ENCODE assay signal across 15 cellular contexts in genomic region chr17:46262271-46262670, GRCh38. TPM values are rescaled to one million over a fixed set of nuclear protein-coding genes. Genes with fewer than 3 reads are reported as not detected.
A peak's percentile ranks its signal among the peaks of the same experiment; 100 is the strongest.
DNase-seq lines count a peak whose midpoint lies in the region; ATAC-seq and TF ChIP-seq lines count a peak whose summit lies in the region.
"Had no signal": no experiment of that assay in that cellular context is flagged by ENCODE, and none has a peak within 500 bp of the region (broad histone marks: within the 10 kb centered on the region; RNA-seq: fewer than 3 reads in every experiment).

No MANE protein-coding gene starts in this region.

- no peaks in the 10 kb centered on the region for H3K9me3 Mint-ChIP-seq in stimulated activated memory B cell treated with anti-CD40 and anti-IgM and Interleukin-4, amounts not matched to agents 10 μg/mL and 1 μg/mL and 100 μg/mL, for 72 hours
- H3K9me3 Mint-ChIP-seq: CD8-positive, alpha-beta T cell had no signal

- no peaks in the 10 kb centered on the region for H3K36me3 Mint-ChIP-seq in stimulated activated memory B cell treated with anti-CD40 and anti-IgM and Interleukin-4, amounts not matched to agents 10 μg/mL and 1 μg/mL and 100 μg/mL, for 72 hours

- H3K4me1 Mint-ChIP-seq in stimulated activated memory B cell treated with anti-CD40 and anti-IgM and Interleukin-4, amounts not matched to agents 10 μg/mL and 1 μg/mL and 100 μg/mL, for 72 hours, result peaks cover 29% of the 10 kb centered on the region

- peaks cover 3% of the 10 kb centered on the region for H3K36me3 ChIP-seq in WERI-Rb-1

- peak overlapping the region; percentile 55 for H3K27ac ChIP-seq in WERI-Rb-1

- H3K27me3 Mint-ChIP-seq in stimulated activated memory B cell treated with anti-CD40 and anti-IgM and Interleukin-4, amounts not matched to agents 10 μg/mL and 1 μg/mL and 100 μg/mL, for 72 hours, result no peaks in the 10 kb centered on the region

- TF ChIP-seq CTCF in WERI-Rb-1 (IDR thresholded peaks at IDR 0.05; ENCODE audit: low read depth, low read length), result no peak

- H3K4me3 ChIP-seq in WERI-Rb-1 (ENCODE audit: low read depth, low read length), result no peak overlapping the region

- H3K27ac Mint-ChIP-seq in stimulated activated memory B cell treated with anti-CD40 and anti-IgM and Interleukin-4, amounts not matched to agents 10 μg/mL and 1 μg/mL and 100 μg/mL, for 72 hours, result no peak overlapping the region
- H3K27ac Mint-ChIP-seq: CD8-positive, alpha-beta T cell had no signal

- no peak for ATAC-seq in stimulated activated memory B cell treated with anti-CD40 and anti-IgM and Interleukin-4, amounts not matched to agents 10 μg/mL and 1 μg/mL and 100 μg/mL, for 72 hours
- ATAC-seq: CD8-positive, alpha-beta T cell had no signal

- peaks cover 6% of the 10 kb centered on the region for H3K9me3 ChIP-seq in WERI-Rb-1 (ENCODE audit: severe bottlenecking)

- DNase-seq in AG08396 (ENCODE audit: low spot score) (peak; percentile 2), HCEC 1CT (peak; percentile 8), WERI-Rb-1 (peak; percentile 82), islet precursor cell (peak; percentile 56), NCI-H2029 treated with DMSO at 0.1 percent for 48 hours (lab: John Stamatoyannopoulos, UW) (no peak), SK-N-DZ (ENCODE audit: low spot score) (no peak), NOMO-1 treated with DMSO at 0.1 percent for 48 hours (lab: John Stamatoyannopoulos, UW; ENCODE audit: unreplicated experiment) (no peak)
- DNase-seq: Karpas-422, NCI-H1417, NCI-H1930, NCI-H2171 treated with DMSO at 0.1 percent for 48 hours, NCI-H510A, SIG-M5 had no signal

- H3K27me3 ChIP-seq in WERI-Rb-1 (ENCODE audit: insufficient read depth, low read depth, severe bottlenecking), result no peaks in the 10 kb centered on the region

- H3K4me3 Mint-ChIP-seq in stimulated activated memory B cell treated with anti-CD40 and anti-IgM and Interleukin-4, amounts not matched to agents 10 μg/mL and 1 μg/mL and 100 μg/mL, for 72 hours, result no peak overlapping the region
- H3K4me3 Mint-ChIP-seq: CD8-positive, alpha-beta T cell had no signal

RNA-seq across cellular contexts. Expression of gene LRRC37A, which starts 32.7 kb away (rescaled TPM):
- polyA plus RNA-seq in SK-N-DZ (2014; cell fraction: cytosol; rRNA removed), result 2.1 and 3.5 TPM in 2 replicates
- 1.9 and 3.8 TPM in 2 replicates for polyA plus RNA-seq in SK-N-DZ (2014; cell fraction: nucleus; rRNA removed)

Comparison
In these comparisons a context has a peak if more than half of its experiments do, and no peak if none do; other contexts are left out.
1. DNase-seq: peak in AG08396 (single experiment), HCEC 1CT (single experiment), WERI-Rb-1 (single experiment) and islet precursor cell (single experiment); none in NCI-H2029 treated with DMSO at 0.1 percent for 48 hours (single experiment), SK-N-DZ (single experiment) and NOMO-1 treated with DMSO at 0.1 percent for 48 hours (single experiment).